26 cellular contexts compared by ENCODE assay signal in the genomic region with DNA sequence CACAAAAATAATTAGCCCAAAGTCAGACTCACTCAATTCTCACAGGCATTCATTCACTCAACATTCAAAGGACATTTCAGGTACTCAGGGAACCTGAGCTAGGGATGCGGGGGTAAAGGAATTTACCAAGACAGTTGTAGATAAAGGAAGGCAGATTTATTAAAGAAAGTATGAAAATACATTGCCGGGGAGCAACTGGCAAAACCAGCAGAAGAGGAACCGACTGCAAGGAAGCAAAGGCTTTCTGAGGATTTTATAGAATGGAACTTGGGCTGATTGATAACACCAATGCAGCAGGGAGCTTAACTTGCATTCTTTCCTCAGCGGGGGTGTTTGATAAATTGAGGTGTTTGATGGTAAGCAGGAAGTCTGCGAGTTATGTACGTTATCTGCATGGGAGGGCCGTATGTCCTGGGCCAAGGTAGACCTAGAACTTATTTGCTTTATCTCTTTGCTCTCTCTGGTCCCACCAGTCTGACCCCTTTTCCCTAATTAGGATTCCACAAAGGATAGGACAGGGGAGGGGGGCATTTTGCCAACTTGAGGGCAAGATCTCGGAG. TPM values are rescaled to one million over a fixed set of nuclear protein-coding genes. Genes with fewer than 3 reads are reported as not detected.
"Had no signal": no experiment of that assay in that cellular context is flagged by ENCODE, and none has a peak within 500 bp of the region (broad histone marks: within the 10 kb centered on the region; RNA-seq: fewer than 3 reads in every experiment).

No MANE protein-coding gene starts in this region.

- H3K27ac ChIP-seq: HL-60, PC-9, Peyer's patch, SJCRH30 had no signal

- DNase-seq: KBM-7, MV-4-11, NCI-H1048, NCI-H1105 treated with DMSO at 0.1 percent for 48 hours, NCI-H1417 treated with DMSO at 0.1 percent for 48 hours, NCI-H146, NCI-H1694 treated with DMSO at 0.1 percent for 48 hours, NCI-H1930, NCI-H2081, NCI-H2107, NCI-H2227 treated with DMSO at 0.1 percent for 48 hours, NCI-H524, NCI-H69, NCI-H774, OCI-M1, PC-9, SHP77 treated with DMSO at 0.1 percent for 48 hours, SJCRH30 had no signal

- H2AFZ ChIP-seq: PC-9 had no signal

- H3K4me1 ChIP-seq: Peyer's patch, SJCRH30 had no signal

- H3K9me3 ChIP-seq: Peyer's patch, SJCRH30 had no signal

- H3K27me3 ChIP-seq: Peyer's patch had no signal

- ATAC-seq: Right ventricle myocardium inferior, SK-N-SH treated with all-trans-retinoic acid at 6 μM for 48 hours had no signal

- H3K4me2 ChIP-seq: PC-9 had no signal

- H3K4me3 ChIP-seq: PC-9, Peyer's patch, SJCRH30 had no signal

- H3K36me3 ChIP-seq: Peyer's patch, SJCRH30 had no signal

RNA-seq across cellular contexts. Expression of a gene that starts 5.9 kb away (rescaled TPM):
- total RNA-seq: LHCN-M2, MCF 10A, NCI-H460, PC-9, Peyer's patch, RPMI7951, SJCRH30 had no signal

RNA-seq across cellular contexts. Expression of a gene that starts 18.6 kb away (rescaled TPM):
- total RNA-seq: LHCN-M2, MCF 10A, NCI-H460, PC-9, Peyer's patch, Right ventricle myocardium inferior, RPMI7951, SJCRH30 had no signal

RNA-seq across cellular contexts. Expression of a gene that starts 42.1 kb away (rescaled TPM):
- total RNA-seq: NCI-H460, SJCRH30 had no signal

RNA-seq across cellular contexts. Expression of a gene that starts 49.0 kb away (rescaled TPM):
- total RNA-seq: MCF 10A, NCI-H460, PC-9, SJCRH30 had no signal
